Comparison of ENCODE assay signal across 1 cellular context in the genomic region with DNA sequence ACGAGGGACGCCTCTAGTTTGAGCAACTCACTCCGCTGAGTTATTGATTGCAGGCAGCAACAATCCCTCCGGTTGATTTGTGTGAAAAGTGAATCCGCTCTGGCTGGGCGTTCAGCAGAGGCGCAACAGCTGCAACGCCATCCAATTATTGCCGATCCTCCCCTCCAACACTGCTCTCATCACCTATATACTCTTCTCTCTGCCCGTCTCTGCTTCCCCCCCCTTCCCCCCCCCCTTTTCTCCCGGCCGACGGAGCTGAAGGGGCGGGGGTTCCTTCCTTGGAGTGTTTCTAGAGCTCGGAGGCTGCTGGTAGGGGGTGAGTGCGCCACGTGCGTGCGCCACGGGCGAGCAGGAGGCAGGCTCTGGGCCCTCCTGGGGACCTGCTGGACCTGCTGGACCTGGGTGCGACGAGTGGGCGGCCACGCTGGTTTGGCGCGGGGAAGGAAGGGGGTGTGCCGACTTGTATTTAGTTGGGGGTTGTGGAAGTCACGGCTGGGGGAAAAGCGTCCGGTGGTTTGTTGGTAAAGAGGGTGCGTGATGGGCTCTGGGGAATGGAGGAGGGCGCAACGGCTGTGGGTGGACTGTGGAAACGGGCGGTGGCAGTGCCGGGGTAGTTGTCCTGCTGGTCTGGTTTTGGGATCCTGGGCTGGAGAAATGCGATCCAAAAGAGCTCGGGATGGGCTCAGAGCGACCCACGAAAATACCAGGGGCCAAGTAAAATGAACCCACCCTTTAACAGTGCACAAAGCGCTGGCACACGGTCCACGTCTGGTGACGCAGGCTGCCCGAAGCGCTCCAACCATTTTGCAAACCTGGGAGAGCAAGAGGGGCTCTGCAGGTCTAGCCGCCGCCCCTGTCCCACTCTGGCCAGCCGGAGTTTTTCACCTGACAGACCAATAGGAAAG.
TF ChIP-seq lines count a peak whose summit lies in the region.

No MANE protein-coding gene starts in this region.

TF ChIP-seq in GM12878, 131 proteins besides CTCF, POLR2A, EP300 and RAD21 (continued from another document and continues in another):
- TF ChIP-seq MXI1 (IDR thresholded peaks at IDR 0.05; ENCODE audit: low read depth, low read length) (peak; percentile 77; the same call in 1 of the 2 replicates), ZNF207 (IDR thresholded peaks at IDR 0.05; ENCODE audit: borderline replicate concordance) (no peak), ZNF384 (IDR thresholded peaks at IDR 0.05; ENCODE audit: borderline replicate concordance, low read depth, low read length) (no peak), YBX1 (IDR thresholded peaks at IDR 0.05) (no peak), SREBF2 (IDR thresholded peaks at IDR 0.05; ENCODE audit: low read length) (no peak), ATF7 (IDR thresholded peaks at IDR 0.05; ENCODE audit: low read depth) (no peak), HDAC6 (IDR thresholded peaks at IDR 0.05; ENCODE audit: unreplicated experiment) (peak; percentile 97), NFIC (IDR thresholded peaks at IDR 0.05; ENCODE audit: low read depth, low read length) (0 out of 2 replicates have a peak, but pooled peaks have one; percentile 22), RB1 (IDR thresholded peaks at IDR 0.05; ENCODE audit: borderline replicate concordance) (peak; percentile 57; the same call in 1 of the 2 replicates), NRF1 (conservative IDR thresholded peaks at IDR 0.05; ENCODE audit: low read depth, low read length) (no peak), TAF1 (IDR thresholded peaks at IDR 0.05; ENCODE audit: borderline replicate concordance, low read depth, low read length) (peak; percentile 53; the same call in 1 of the 2 replicates), ZZZ3 (IDR thresholded peaks at IDR 0.05; ENCODE audit: control insufficient read depth, insufficient read length, low read depth) (no peak), YY1 (IDR thresholded peaks at IDR 0.05; ENCODE audit: low read depth, low read length) (peak; percentile 73; the same call in 1 of the 2 replicates), EED (IDR thresholded peaks at IDR 0.05; ENCODE audit: low read depth) (peak; percentile 25; the same call in 1 of the 2 replicates), SIN3A (IDR thresholded peaks at IDR 0.05; ENCODE audit: low read depth, low read length) (0 out of 2 replicates have a peak, but pooled peaks have one; percentile 62), PAX5 (IDR thresholded peaks at IDR 0.05; ENCODE audit: borderline replicate concordance, low read depth, low read length) (peak; percentile 31; the same call in 1 of the 2 replicates), IKZF2 (IDR thresholded peaks at IDR 0.05) (peak; percentile 40 to 67; a peak in 3 of 4 replicates), TARDBP (IDR thresholded peaks at IDR 0.05; ENCODE audit: borderline replicate concordance) (no peak), TBL1XR1 (IDR thresholded peaks at IDR 0.05; ENCODE audit: low read depth, low read length) (no peak), ZNF24 (IDR thresholded peaks at IDR 0.05) (no peak), GABPA (IDR thresholded peaks at IDR 0.05; ENCODE audit: low read depth) (no peak), ETV6 (conservative IDR thresholded peaks at IDR 0.05 in 1 of 2, IDR thresholded peaks at IDR 0.05 in 1 of 2; ENCODE audit: borderline replicate concordance in 1 of 2, low read depth in 1 of 2) (0 out of 4 replicates have a peak, but pooled peaks of 1 of the 2 experiments have one; percentile 20), NR2C2 (IDR thresholded peaks at IDR 0.05; ENCODE audit: borderline replicate concordance, control insufficient read depth, insufficient read length, low read depth) (no peak)
- TF ChIP-seq, protein P1, sequence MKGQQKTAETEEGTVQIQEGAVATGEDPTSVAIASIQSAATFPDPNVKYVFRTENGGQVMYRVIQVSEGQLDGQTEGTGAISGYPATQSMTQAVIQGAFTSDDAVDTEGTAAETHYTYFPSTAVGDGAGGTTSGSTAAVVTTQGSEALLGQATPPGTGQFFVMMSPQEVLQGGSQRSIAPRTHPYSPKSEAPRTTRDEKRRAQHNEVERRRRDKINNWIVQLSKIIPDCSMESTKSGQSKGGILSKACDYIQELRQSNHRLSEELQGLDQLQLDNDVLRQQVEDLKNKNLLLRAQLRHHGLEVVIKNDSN (IDR thresholded peaks at IDR 0.05; ENCODE audit: borderline replicate concordance, extremely low read length, insufficient read depth, low read depth, low read length), result peak; percentile 26
- TF ChIP-seq, protein P2, sequence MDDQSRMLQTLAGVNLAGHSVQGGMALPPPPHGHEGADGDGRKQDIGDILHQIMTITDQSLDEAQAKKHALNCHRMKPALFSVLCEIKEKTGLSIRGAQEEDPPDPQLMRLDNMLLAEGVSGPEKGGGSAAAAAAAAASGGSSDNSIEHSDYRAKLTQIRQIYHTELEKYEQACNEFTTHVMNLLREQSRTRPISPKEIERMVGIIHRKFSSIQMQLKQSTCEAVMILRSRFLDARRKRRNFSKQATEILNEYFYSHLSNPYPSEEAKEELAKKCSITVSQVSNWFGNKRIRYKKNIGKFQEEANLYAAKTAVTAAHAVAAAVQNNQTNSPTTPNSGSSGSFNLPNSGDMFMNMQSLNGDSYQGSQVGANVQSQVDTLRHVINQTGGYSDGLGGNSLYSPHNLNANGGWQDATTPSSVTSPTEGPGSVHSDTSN (IDR thresholded peaks at IDR 0.05; ENCODE audit: insufficient replicate concordance, low read depth, low read length), result no peak
- TF ChIP-seq, protein P3, sequence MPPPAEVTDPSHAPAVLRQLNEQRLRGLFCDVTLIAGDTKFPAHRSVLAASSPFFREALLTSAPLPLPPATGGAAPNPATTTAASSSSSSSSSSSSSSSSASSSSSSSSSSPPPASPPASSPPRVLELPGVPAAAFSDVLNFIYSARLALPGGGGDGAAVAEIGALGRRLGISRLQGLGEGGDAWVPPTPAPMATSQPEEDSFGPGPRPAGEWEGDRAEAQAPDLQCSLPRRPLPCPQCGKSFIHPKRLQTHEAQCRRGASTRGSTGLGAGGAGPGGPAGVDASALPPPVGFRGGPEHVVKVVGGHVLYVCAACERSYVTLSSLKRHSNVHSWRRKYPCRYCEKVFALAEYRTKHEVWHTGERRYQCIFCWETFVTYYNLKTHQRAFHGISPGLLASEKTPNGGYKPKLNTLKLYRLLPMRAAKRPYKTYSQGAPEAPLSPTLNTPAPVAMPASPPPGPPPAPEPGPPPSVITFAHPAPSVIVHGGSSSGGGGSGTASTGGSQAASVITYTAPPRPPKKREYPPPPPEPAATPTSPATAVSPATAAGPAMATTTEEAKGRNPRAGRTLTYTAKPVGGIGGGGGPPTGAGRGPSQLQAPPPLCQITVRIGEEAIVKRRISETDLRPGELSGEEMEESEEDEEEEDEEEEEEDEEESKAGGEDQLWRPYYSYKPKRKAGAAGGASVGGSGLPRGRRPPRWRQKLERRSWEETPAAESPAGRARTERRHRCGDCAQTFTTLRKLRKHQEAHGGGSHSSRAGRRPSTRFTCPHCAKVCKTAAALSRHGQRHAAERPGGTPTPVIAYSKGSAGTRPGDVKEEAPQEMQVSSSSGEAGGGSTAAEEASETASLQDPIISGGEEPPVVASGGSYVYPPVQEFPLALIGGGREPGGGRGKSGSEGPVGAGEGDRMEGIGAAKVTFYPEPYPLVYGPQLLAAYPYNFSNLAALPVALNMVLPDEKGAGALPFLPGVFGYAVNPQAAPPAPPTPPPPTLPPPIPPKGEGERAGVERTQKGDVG (CRISPR knock-in tag; IDR thresholded peaks at IDR 0.05), result no peak
- TF ChIP-seq, protein P4, sequence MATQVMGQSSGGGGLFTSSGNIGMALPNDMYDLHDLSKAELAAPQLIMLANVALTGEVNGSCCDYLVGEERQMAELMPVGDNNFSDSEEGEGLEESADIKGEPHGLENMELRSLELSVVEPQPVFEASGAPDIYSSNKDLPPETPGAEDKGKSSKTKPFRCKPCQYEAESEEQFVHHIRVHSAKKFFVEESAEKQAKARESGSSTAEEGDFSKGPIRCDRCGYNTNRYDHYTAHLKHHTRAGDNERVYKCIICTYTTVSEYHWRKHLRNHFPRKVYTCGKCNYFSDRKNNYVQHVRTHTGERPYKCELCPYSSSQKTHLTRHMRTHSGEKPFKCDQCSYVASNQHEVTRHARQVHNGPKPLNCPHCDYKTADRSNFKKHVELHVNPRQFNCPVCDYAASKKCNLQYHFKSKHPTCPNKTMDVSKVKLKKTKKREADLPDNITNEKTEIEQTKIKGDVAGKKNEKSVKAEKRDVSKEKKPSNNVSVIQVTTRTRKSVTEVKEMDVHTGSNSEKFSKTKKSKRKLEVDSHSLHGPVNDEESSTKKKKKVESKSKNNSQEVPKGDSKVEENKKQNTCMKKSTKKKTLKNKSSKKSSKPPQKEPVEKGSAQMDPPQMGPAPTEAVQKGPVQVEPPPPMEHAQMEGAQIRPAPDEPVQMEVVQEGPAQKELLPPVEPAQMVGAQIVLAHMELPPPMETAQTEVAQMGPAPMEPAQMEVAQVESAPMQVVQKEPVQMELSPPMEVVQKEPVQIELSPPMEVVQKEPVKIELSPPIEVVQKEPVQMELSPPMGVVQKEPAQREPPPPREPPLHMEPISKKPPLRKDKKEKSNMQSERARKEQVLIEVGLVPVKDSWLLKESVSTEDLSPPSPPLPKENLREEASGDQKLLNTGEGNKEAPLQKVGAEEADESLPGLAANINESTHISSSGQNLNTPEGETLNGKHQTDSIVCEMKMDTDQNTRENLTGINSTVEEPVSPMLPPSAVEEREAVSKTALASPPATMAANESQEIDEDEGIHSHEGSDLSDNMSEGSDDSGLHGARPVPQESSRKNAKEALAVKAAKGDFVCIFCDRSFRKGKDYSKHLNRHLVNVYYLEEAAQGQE (IDR thresholded peaks at IDR 0.05; ENCODE audit: low read depth, low read length), result no peak
- TF ChIP-seq, protein P5, sequence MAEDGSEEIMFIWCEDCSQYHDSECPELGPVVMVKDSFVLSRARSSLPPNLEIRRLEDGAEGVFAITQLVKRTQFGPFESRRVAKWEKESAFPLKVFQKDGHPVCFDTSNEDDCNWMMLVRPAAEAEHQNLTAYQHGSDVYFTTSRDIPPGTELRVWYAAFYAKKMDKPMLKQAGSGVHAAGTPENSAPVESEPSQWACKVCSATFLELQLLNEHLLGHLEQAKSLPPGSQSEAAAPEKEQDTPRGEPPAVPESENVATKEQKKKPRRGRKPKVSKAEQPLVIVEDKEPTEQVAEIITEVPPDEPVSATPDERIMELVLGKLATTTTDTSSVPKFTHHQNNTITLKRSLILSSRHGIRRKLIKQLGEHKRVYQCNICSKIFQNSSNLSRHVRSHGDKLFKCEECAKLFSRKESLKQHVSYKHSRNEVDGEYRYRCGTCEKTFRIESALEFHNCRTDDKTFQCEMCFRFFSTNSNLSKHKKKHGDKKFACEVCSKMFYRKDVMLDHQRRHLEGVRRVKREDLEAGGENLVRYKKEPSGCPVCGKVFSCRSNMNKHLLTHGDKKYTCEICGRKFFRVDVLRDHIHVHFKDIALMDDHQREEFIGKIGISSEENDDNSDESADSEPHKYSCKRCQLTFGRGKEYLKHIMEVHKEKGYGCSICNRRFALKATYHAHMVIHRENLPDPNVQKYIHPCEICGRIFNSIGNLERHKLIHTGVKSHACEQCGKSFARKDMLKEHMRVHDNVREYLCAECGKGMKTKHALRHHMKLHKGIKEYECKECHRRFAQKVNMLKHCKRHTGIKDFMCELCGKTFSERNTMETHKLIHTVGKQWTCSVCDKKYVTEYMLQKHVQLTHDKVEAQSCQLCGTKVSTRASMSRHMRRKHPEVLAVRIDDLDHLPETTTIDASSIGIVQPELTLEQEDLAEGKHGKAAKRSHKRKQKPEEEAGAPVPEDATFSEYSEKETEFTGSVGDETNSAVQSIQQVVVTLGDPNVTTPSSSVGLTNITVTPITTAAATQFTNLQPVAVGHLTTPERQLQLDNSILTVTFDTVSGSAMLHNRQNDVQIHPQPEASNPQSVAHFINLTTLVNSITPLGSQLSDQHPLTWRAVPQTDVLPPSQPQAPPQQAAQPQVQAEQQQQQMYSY (CRISPR knock-in tag; IDR thresholded peaks at IDR 0.05), result no peak
- TF ChIP-seq, protein P6, sequence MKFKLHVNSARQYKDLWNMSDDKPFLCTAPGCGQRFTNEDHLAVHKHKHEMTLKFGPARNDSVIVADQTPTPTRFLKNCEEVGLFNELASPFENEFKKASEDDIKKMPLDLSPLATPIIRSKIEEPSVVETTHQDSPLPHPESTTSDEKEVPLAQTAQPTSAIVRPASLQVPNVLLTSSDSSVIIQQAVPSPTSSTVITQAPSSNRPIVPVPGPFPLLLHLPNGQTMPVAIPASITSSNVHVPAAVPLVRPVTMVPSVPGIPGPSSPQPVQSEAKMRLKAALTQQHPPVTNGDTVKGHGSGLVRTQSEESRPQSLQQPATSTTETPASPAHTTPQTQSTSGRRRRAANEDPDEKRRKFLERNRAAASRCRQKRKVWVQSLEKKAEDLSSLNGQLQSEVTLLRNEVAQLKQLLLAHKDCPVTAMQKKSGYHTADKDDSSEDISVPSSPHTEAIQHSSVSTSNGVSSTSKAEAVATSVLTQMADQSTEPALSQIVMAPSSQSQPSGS (IDR thresholded peaks at IDR 0.05; ENCODE audit: low read length), result no peak; the same call in 1 of the 2 replicates
- TF ChIP-seq, protein P7, sequence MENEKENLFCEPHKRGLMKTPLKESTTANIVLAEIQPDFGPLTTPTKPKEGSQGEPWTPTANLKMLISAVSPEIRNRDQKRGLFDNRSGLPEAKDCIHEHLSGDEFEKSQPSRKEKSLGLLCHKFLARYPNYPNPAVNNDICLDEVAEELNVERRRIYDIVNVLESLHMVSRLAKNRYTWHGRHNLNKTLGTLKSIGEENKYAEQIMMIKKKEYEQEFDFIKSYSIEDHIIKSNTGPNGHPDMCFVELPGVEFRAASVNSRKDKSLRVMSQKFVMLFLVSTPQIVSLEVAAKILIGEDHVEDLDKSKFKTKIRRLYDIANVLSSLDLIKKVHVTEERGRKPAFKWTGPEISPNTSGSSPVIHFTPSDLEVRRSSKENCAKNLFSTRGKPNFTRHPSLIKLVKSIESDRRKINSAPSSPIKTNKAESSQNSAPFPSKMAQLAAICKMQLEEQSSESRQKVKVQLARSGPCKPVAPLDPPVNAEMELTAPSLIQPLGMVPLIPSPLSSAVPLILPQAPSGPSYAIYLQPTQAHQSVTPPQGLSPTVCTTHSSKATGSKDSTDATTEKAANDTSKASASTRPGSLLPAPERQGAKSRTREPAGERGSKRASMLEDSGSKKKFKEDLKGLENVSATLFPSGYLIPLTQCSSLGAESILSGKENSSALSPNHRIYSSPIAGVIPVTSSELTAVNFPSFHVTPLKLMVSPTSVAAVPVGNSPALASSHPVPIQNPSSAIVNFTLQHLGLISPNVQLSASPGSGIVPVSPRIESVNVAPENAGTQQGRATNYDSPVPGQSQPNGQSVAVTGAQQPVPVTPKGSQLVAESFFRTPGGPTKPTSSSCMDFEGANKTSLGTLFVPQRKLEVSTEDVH (IDR thresholded peaks at IDR 0.05; ENCODE audit: low read depth, partially characterized antibody), result no peak
